Comparison of ENCODE assay signal across 1 cellular context in genomic region chr2:239444626-239445625, GRCh38.
TF ChIP-seq lines count a peak whose summit lies in the region.

No MANE protein-coding gene starts in this region.

TF ChIP-seq in HepG2, 621 proteins besides CTCF, POLR2A, EP300 and RAD21 (continued from another document and continues in another):
- TF ChIP-seq, protein P1, sequence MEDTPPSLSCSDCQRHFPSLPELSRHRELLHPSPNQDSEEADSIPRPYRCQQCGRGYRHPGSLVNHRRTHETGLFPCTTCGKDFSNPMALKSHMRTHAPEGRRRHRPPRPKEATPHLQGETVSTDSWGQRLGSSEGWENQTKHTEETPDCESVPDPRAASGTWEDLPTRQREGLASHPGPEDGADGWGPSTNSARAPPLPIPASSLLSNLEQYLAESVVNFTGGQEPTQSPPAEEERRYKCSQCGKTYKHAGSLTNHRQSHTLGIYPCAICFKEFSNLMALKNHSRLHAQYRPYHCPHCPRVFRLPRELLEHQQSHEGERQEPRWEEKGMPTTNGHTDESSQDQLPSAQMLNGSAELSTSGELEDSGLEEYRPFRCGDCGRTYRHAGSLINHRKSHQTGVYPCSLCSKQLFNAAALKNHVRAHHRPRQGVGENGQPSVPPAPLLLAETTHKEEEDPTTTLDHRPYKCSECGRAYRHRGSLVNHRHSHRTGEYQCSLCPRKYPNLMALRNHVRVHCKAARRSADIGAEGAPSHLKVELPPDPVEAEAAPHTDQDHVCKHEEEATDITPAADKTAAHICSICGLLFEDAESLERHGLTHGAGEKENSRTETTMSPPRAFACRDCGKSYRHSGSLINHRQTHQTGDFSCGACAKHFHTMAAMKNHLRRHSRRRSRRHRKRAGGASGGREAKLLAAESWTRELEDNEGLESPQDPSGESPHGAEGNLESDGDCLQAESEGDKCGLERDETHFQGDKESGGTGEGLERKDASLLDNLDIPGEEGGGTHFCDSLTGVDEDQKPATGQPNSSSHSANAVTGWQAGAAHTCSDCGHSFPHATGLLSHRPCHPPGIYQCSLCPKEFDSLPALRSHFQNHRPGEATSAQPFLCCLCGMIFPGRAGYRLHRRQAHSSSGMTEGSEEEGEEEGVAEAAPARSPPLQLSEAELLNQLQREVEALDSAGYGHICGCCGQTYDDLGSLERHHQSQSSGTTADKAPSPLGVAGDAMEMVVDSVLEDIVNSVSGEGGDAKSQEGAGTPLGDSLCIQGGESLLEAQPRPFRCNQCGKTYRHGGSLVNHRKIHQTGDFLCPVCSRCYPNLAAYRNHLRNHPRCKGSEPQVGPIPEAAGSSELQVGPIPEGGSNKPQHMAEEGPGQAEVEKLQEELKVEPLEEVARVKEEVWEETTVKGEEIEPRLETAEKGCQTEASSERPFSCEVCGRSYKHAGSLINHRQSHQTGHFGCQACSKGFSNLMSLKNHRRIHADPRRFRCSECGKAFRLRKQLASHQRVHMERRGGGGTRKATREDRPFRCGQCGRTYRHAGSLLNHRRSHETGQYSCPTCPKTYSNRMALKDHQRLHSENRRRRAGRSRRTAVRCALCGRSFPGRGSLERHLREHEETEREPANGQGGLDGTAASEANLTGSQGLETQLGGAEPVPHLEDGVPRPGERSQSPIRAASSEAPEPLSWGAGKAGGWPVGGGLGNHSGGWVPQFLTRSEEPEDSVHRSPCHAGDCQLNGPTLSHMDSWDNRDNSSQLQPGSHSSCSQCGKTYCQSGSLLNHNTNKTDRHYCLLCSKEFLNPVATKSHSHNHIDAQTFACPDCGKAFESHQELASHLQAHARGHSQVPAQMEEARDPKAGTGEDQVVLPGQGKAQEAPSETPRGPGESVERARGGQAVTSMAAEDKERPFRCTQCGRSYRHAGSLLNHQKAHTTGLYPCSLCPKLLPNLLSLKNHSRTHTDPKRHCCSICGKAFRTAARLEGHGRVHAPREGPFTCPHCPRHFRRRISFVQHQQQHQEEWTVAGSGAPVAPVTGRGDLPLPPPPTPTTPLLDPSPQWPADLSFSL (CRISPR knock-in tag; IDR thresholded peaks at IDR 0.05) = no peak
- TF ChIP-seq SMARCE1 (IDR thresholded peaks at IDR 0.05; ENCODE audit: borderline replicate concordance) = no peak
- no peak for TF ChIP-seq ZNF280D (CRISPR knock-in tag; IDR thresholded peaks at IDR 0.05)
- no peak for TF ChIP-seq KLF12 (CRISPR knock-in tag; IDR thresholded peaks at IDR 0.05; ENCODE audit: borderline replicate concordance)
- no peak for TF ChIP-seq MXD4 (CRISPR knock-in tag; IDR thresholded peaks at IDR 0.05)
- TF ChIP-seq, protein P2, sequence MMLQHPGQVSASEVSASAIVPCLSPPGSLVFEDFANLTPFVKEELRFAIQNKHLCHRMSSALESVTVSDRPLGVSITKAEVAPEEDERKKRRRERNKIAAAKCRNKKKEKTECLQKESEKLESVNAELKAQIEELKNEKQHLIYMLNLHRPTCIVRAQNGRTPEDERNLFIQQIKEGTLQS (CRISPR knock-in tag; IDR thresholded peaks at IDR 0.05) = no peak
- no peak for TF ChIP-seq EED (CRISPR knock-in tag; IDR thresholded peaks at IDR 0.05)
- no peak for TF ChIP-seq ZNF414 (CRISPR knock-in tag; IDR thresholded peaks at IDR 0.05)
- TF ChIP-seq ZBTB33 (CRISPR knock-in tag; IDR thresholded peaks at IDR 0.05) = 0 out of 2 replicates have a peak, but pooled peaks have one; percentile 32
- TF ChIP-seq KDM6A (CRISPR knock-in tag; IDR thresholded peaks at IDR 0.05; ENCODE audit: low read depth) = no peak
- no peak for TF ChIP-seq REPIN1 (CRISPR knock-in tag; IDR thresholded peaks at IDR 0.05; ENCODE audit: borderline replicate concordance, low read depth)
- TF ChIP-seq ZNF770 (CRISPR knock-in tag; IDR thresholded peaks at IDR 0.05) = no peak
- TF ChIP-seq HMGA1 (CRISPR knock-in tag; conservative IDR thresholded peaks at IDR 0.05) = no peak
- TF ChIP-seq ZNF788 (CRISPR knock-in tag; IDR thresholded peaks at IDR 0.05; ENCODE audit: borderline replicate concordance) = no peak
- TF ChIP-seq SOX13 (IDR thresholded peaks at IDR 0.05) = peak; percentile 55
- TF ChIP-seq SOX13 (CRISPR knock-in tag; conservative IDR thresholded peaks at IDR 0.05 in 1 of 2, IDR thresholded peaks at IDR 0.05 in 1 of 2) = peak in 1 of 2 experiments; percentile 84; a peak in 2 of 4 replicates
- TF ChIP-seq AHDC1 (CRISPR knock-in tag; IDR thresholded peaks at IDR 0.05; ENCODE audit: borderline replicate concordance) = peak; percentile 57; the same call in 1 of the 2 replicates
- no peak for TF ChIP-seq ZNF274 (CRISPR knock-in tag; IDR thresholded peaks at IDR 0.05)
- TF ChIP-seq EHMT2 (IDR thresholded peaks at IDR 0.05; ENCODE audit: borderline replicate concordance, low read depth, low read length) = no peak
- no peak for TF ChIP-seq ZNF20 (CRISPR knock-in tag; IDR thresholded peaks at IDR 0.05)
- TF ChIP-seq SP5 (CRISPR knock-in tag; IDR thresholded peaks at IDR 0.05; ENCODE audit: borderline replicate concordance, low read depth) = 0 out of 2 replicates have a peak, but pooled peaks have one; percentile 23
- TF ChIP-seq BRCA1 (CRISPR knock-in tag; IDR thresholded peaks at IDR 0.05) = no peak
- TF ChIP-seq ZNF546 (CRISPR knock-in tag; conservative IDR thresholded peaks at IDR 0.05) = no peak
- no peak for TF ChIP-seq KLF9 (CRISPR knock-in tag; IDR thresholded peaks at IDR 0.05; ENCODE audit: low read depth)
- TF ChIP-seq STAG1 (CRISPR knock-in tag; IDR thresholded peaks at IDR 0.05) = no peak
- TF ChIP-seq IRX3 (CRISPR knock-in tag; IDR thresholded peaks at IDR 0.05; ENCODE audit: borderline replicate concordance, low read depth) = no peak
- TF ChIP-seq, protein P3, sequence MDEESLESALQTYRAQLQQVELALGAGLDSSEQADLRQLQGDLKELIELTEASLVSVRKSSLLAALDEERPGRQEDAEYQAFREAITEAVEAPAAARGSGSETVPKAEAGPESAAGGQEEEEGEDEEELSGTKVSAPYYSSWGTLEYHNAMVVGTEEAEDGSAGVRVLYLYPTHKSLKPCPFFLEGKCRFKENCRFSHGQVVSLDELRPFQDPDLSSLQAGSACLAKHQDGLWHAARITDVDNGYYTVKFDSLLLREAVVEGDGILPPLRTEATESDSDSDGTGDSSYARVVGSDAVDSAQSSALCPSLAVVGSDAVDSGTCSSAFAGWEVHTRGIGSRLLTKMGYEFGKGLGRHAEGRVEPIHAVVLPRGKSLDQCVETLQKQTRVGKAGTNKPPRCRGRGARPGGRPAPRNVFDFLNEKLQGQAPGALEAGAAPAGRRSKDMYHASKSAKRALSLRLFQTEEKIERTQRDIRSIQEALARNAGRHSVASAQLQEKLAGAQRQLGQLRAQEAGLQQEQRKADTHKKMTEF (CRISPR knock-in tag; IDR thresholded peaks at IDR 0.05) = 0 out of 2 replicates have a peak, but pooled peaks have one; percentile 23
- no peak for TF ChIP-seq ZNF354B (CRISPR knock-in tag; IDR thresholded peaks at IDR 0.05)
- no peak for TF ChIP-seq ZSCAN21 (CRISPR knock-in tag; IDR thresholded peaks at IDR 0.05; ENCODE audit: borderline replicate concordance)
- TF ChIP-seq CREM (IDR thresholded peaks at IDR 0.05) = peak; percentile 42; the same call in 1 of the 2 replicates
- TF ChIP-seq CREM (CRISPR knock-in tag; IDR thresholded peaks at IDR 0.05) = no peak
- TF ChIP-seq ZNF747 (CRISPR knock-in tag; IDR thresholded peaks at IDR 0.05; ENCODE audit: borderline replicate concordance) = no peak
